ENCODE assay signal across 8 cellular contexts in the genomic region with DNA sequence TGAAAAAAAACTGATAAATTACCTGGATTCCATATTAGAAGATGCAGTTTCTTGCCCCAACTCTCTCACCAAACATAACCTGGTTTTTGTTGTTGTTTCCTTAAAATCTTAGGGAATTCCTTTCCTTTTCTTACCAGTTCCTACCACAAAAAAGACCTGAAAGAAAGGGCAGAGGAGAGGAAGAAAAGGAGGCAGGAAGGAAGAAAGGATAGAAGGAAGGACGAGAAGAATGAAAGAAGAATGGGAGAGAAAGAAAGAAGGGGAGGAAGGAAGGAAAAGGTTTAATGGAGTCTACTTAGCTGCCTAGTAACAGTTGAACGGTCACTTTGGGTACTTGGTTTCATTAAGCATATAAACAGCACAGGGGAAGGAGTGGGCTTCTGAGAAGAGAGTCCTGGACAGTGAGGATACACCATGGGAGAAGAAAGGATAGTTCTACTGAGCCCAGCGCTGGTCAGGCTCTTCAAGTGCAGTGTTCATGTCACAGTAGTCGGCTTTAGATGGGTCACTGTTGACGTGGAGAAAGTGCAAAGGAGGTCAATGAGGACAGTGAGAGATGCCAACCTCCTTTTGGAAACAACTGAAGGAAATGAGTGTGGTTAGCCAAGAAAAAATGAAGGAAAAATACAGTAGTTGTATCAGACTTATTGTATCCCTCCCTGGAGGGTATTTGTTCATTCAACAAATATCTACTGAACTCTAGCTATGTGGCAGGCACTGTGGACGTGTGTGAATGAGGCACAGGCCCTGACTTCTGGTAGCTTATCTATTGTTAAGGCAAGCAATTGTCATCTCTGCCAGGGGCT. TPM values are rescaled to one million over a fixed set of nuclear protein-coding genes. Genes with fewer than 3 reads are reported as not detected.
DNase-seq lines count a peak whose midpoint lies in the region; ATAC-seq and TF ChIP-seq lines count a peak whose summit lies in the region.

No MANE protein-coding gene starts in this region.

- H3K9me3 ChIP-seq in smooth muscle cell (replicated peaks; ENCODE audit: low read depth), result no peaks in the 10 kb centered on the region

- DNase-seq in HL-60 (ENCODE audit: low read depth in 1 of 2, low spot score in 1 of 2) (no peak), foreskin keratinocyte (peak in 1 of 2 donors; percentile 35), smooth muscle cell (lab: John Stamatoyannopoulos, UW; ENCODE audit: unreplicated experiment) (no peak), HK-2 (ENCODE audit: unreplicated experiment) (no peak), NAMALWA (ENCODE audit: low spot score) (no peak)

- WGBS in smooth muscle cell (ENCODE audit: low lambda C conversion rate), result 66% methylated on average over 6 of the region's 6 CpGs

- peaks cover 38% of the 10 kb centered on the region for H3K79me2 ChIP-seq in smooth muscle cell (ENCODE audit: low read depth)

- peaks cover 13% of the 10 kb centered on the region for H3F3A ChIP-seq in smooth muscle cell (ENCODE audit: low read depth)

- ATAC-seq in foreskin keratinocyte, result no peak
- ATAC-seq in HG02938 (IDR thresholded peaks at IDR 0.05; ENCODE audit: unreplicated experiment), result no peak
- ATAC-seq in HG02885 (IDR thresholded peaks at IDR 0.05; ENCODE audit: poor library complexity, unreplicated experiment), result no peak

- H3K4me3 ChIP-seq in HL-60 (replicated peaks; ENCODE audit: insufficient read depth, low read length) (no peak overlapping the region), smooth muscle cell (peak overlapping the region; percentile 96)

- H3K4me2 ChIP-seq in smooth muscle cell, result peak overlapping the region; percentile 89

- H3K27me3 ChIP-seq in HL-60 (ENCODE audit: insufficient read depth, poor library complexity, severe bottlenecking) (no peaks in the 10 kb centered on the region), foreskin keratinocyte (no peaks in the 10 kb centered on the region), smooth muscle cell (ENCODE audit: low read depth) (no peaks in the 10 kb centered on the region)

- H2AFZ ChIP-seq in smooth muscle cell (ENCODE audit: low read depth), result peak overlapping the region; percentile 94

- H3K27ac ChIP-seq in HL-60 (replicated peaks), result peak overlapping the region; percentile 53
- peak overlapping the region; percentile 96 for H3K27ac ChIP-seq in VCaP
- peak overlapping the region; percentile 79 for H3K27ac ChIP-seq in foreskin keratinocyte
- peak overlapping the region; percentile 99 for H3K27ac ChIP-seq in smooth muscle cell (ENCODE audit: low read depth)

- no peaks in the 10 kb centered on the region for H3K36me3 ChIP-seq in smooth muscle cell (ENCODE audit: low read depth)

- peaks cover 29% of the 10 kb centered on the region for H4K20me1 ChIP-seq in smooth muscle cell (ENCODE audit: low read depth)

- H3K4me1 ChIP-seq in foreskin keratinocyte (peaks cover 42% of the 10 kb centered on the region), smooth muscle cell (ENCODE audit: low read depth) (peaks cover 36% of the 10 kb centered on the region)

- H3K9ac ChIP-seq in smooth muscle cell (ENCODE audit: low read depth), result peak overlapping the region; percentile 90

- no peak for TF ChIP-seq CTCF in HL-60 (IDR thresholded peaks at IDR 0.05; ENCODE audit: insufficient read depth, low read length)
- TF ChIP-seq CTCF in VCaP (conservative IDR thresholded peaks at IDR 0.05), result no peak
- TF ChIP-seq CTCF in foreskin keratinocyte (conservative IDR thresholded peaks at IDR 0.05), result no peak
- no peak for TF ChIP-seq CTCF in smooth muscle cell (IDR thresholded peaks at IDR 0.05; ENCODE audit: borderline replicate concordance, insufficient read depth, poor library complexity, severe bottlenecking)

RNA-seq across cellular contexts. Expression of a gene that starts 1.1 kb away (rescaled TPM):
- total RNA-seq in foreskin keratinocyte (21.8 and 22.4 TPM in 2 replicates), smooth muscle cell (61.0 and 61.4 TPM in 2 replicates)
- polyA plus RNA-seq in foreskin keratinocyte (14.7 and 16.8 TPM in 2 replicates), smooth muscle cell (52.2 and 57.0 TPM in 2 replicates)

RNA-seq across cellular contexts. Expression of a gene that starts 34.5 kb away (rescaled TPM):
- total RNA-seq in foreskin keratinocyte (not detected in 2 replicates), smooth muscle cell (not detected in 2 replicates)
- polyA plus RNA-seq in foreskin keratinocyte (not detected in 2 replicates), smooth muscle cell (not detected in 2 replicates)
